In genomic region chr3:113285226-113285625, GRCh38 we compare ENCODE assay signal across 16 cellular contexts.
A peak's percentile ranks its signal among the peaks of the same experiment; 100 is the strongest.
DNase-seq lines count a peak whose midpoint lies in the region; ATAC-seq and TF ChIP-seq lines count a peak whose summit lies in the region.
"Had no signal": no experiment of that assay in that cellular context is flagged by ENCODE, and none has a peak within 500 bp of the region (broad histone marks: within the 10 kb centered on the region; RNA-seq: fewer than 3 reads in every experiment).

No MANE protein-coding gene starts in this region.

- H3K9me3 ChIP-seq in mammary epithelial cell (replicated peaks; ENCODE audit: insufficient read depth, low read length) (no peaks in the 10 kb centered on the region), muscle layer of colon (ENCODE audit: low read length) (no peaks in the 10 kb centered on the region), spleen (no peaks in the 10 kb centered on the region)
- H3K9me3 ChIP-seq: Caco-2 had no signal

- H2AFZ ChIP-seq in mammary epithelial cell (ENCODE audit: low read depth, low read length) = no peak overlapping the region
- H2AFZ ChIP-seq: GM23338 had no signal

- H3K9ac ChIP-seq in mammary epithelial cell (ENCODE audit: insufficient read depth, low read length) (no peak overlapping the region), muscle layer of colon (ENCODE audit: low read length) (no peak overlapping the region)

- BruUV-seq in mammary epithelial cell (replicated peaks; lab: Mats Ljungman, UMichigan) = no TSS peak

- no peak for TF ChIP-seq POLR2A in spleen (IDR thresholded peaks at IDR 0.05)

- 40% methylated on average over 3 of the region's 8 CpGs for WGBS in mammary epithelial cell (ENCODE audit: low coverage, missing lambda C conversion rate)
- WGBS in spleen, 5 donors = 92 to 100% (median 96%) methylated on average over 3 to 8 of the region's 8 CpGs

- DNase-seq in DMS 273 treated with DMSO at 0.1 percent for 48 hours (lab: John Stamatoyannopoulos, UW) (peak; percentile 40), mammary epithelial cell (no peak), spleen (peak; percentile 72), epidermal melanocyte (ENCODE audit: insufficient read length, low spot score) (no peak), 8988T (no peak)
- DNase-seq: Caco-2, DMS79, NCI-H1436 treated with DMSO at 0.1 percent for 48 hours, NCI-H2227 treated with DMSO at 0.1 percent for 48 hours, NCI-H526, RPMI8226 had no signal

- no peak for ATAC-seq in GM21447 (IDR thresholded peaks at IDR 0.05; ENCODE audit: unreplicated experiment)
- ATAC-seq: GM23338, K562 had no signal

- peaks cover 29% of the 10 kb centered on the region for H3K4me1 ChIP-seq in mammary epithelial cell (ENCODE audit: insufficient read depth, low read length)
- peaks cover 27% of the 10 kb centered on the region for H3K4me1 ChIP-seq in muscle layer of colon (ENCODE audit: insufficient read depth, low read length)
- no peaks in the 10 kb centered on the region for H3K4me1 ChIP-seq in spleen

- CTCF ChIA-PET in mammary epithelial cell (lab: Charles Lee; ENCODE audit: low non-redundant PET) = no interaction called here

- no peaks in the 10 kb centered on the region for H4K20me1 ChIP-seq in mammary epithelial cell (ENCODE audit: insufficient read depth, low read length)

- peak overlapping the region; percentile 13 for H3K4me2 ChIP-seq in mammary epithelial cell (ENCODE audit: insufficient read depth, low read depth, low read length)
- H3K4me2 ChIP-seq: GM23338 had no signal

- H3K27me3 ChIP-seq in mammary epithelial cell (ENCODE audit: insufficient read depth, low read length) = no peaks in the 10 kb centered on the region
- H3K27me3 ChIP-seq in muscle layer of colon (ENCODE audit: control insufficient read depth in 1 of 2, insufficient read depth in 2 of 2, low read length in 2 of 2) = no peaks in the 10 kb centered on the region
- H3K27me3 ChIP-seq in spleen (replicated peaks in 1 of 7) = no peaks in the 10 kb centered on the region

- intact Hi-C loops in mammary epithelial cell (cut with micrococcal nuclease) = loop anchor here (1.0 to 5.0 kb wide), 2 partner anchors 22 to 38 kb away; no protein-coding TSS in a partner anchor
- intact Hi-C loops in spleen (cut with DNase I; ENCODE audit: low total_unique reads) = loop anchor here (10.0 kb wide), 1 partner anchor 150 kb away; no protein-coding TSS in a partner anchor

- TF ChIP-seq CTCF in mammary epithelial cell (conservative IDR thresholded peaks at IDR 0.05 in 1 of 2, IDR thresholded peaks at IDR 0.05 in 1 of 2; ENCODE audit: extremely low read depth in 1 of 2, insufficient read depth in 1 of 2, low read depth in 1 of 2, low read length in 2 of 2) (no peak), spleen (IDR thresholded peaks at IDR 0.05 in 8 of 11, conservative IDR thresholded peaks at IDR 0.05 in 3 of 11) (no peak)

- H3K27ac ChIP-seq in mammary epithelial cell (ENCODE audit: insufficient read depth, low read depth, low read length) = no peak overlapping the region
- H3K27ac ChIP-seq in muscle layer of colon (ENCODE audit: low read depth, low read length) = peak overlapping the region; percentile 4
- H3K27ac ChIP-seq in spleen = no peak overlapping the region
- H3K27ac ChIP-seq: HL-60 had no signal

- dilution Hi-C loops in mammary epithelial cell (cut with HindIII; ENCODE audit: low sequenced_read_pairs) = loop anchor here (5.0 kb wide), 1 partner anchor 223 kb away; no protein-coding TSS in a partner anchor

- no peaks in the 10 kb centered on the region for H3K79me2 ChIP-seq in mammary epithelial cell (ENCODE audit: insufficient read depth, low read length)

- in situ Hi-C loops in mammary epithelial cell (cut with MboI; ENCODE audit: low sequenced_read_pairs in 2 of 2) = loop anchor here (5.0 to 25.0 kb wide), 4 partner anchors 143 to 648 kb away; partner anchors contain the start of gene CCDC80 (in 1 of the 2)

- H3K4me3 ChIP-seq in mammary epithelial cell (replicated peaks in 1 of 3; ENCODE audit: insufficient read depth in 1 of 3, low read depth in 2 of 3, low read length in 3 of 3) (no peak overlapping the region), muscle layer of colon (ENCODE audit: low read depth in 1 of 2, low read length in 2 of 2) (no peak overlapping the region), spleen (no peak overlapping the region)
- H3K4me3 ChIP-seq: GM23338, K562 had no signal

- H3K36me3 ChIP-seq in mammary epithelial cell (ENCODE audit: insufficient read depth, low read length) (no peaks in the 10 kb centered on the region), muscle layer of colon (ENCODE audit: insufficient read depth, low read length) (peaks cover 55% of the 10 kb centered on the region), spleen (peaks cover 0 to 9% (median 0%) of the 10 kb centered on the region in 6 donors)

Comparison
In these comparisons a context has a peak if more than half of its experiments do, and no peak if none do; other contexts are left out.
1. DNase-seq: peak in DMS 273 treated with DMSO at 0.1 percent for 48 hours (single experiment) and spleen (single experiment); none in mammary epithelial cell (single experiment), epidermal melanocyte (single experiment) and 8988T (single experiment).